In the genomic region with DNA sequence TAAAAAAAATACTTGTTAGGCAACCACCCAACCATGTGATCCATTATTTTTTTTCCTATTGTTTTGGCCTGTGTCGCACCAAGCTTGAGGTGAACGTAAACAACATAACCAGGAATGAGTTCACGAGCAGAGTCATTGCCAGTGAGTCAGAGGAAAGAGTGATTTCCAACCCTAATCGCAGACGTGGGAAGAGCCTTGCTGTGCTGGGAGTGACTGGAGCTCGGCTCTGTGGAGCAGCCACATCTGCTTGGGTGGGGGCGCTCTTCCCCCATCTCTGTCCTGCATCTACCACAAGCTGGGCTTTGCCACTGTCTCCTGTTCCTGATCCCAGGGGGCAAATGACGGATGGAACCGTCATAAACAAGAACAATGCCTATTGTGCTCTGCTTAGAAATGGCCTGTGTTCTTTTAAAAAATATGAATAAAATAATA, we compare ENCODE assay signal across 13 cellular contexts.
A peak's percentile ranks its signal among the peaks of the same experiment; 100 is the strongest.
DNase-seq lines count a peak whose midpoint lies in the region; ATAC-seq and TF ChIP-seq lines count a peak whose summit lies in the region.
"Had no signal": no experiment of that assay in that cellular context is flagged by ENCODE, and none has a peak within 500 bp of the region (broad histone marks: within the 10 kb centered on the region; RNA-seq: fewer than 3 reads in every experiment).

No MANE protein-coding gene starts in this region.

- no peak overlapping the region for H3K56ac ChIP-seq in IMR-90 (ENCODE audit: extremely low read depth, insufficient read depth, low read length)

- no peak overlapping the region for H3K27ac Mint-ChIP-seq in stimulated activated naive CD8-positive, alpha-beta T cell treated with anti-CD3 and anti-CD28 coated beads, Interleukin-15, amount 100 ng/mL, for 72 hours

- no peak overlapping the region; the same call in 1 of the 2 replicates for H3K14ac ChIP-seq in IMR-90 (replicated peaks; ENCODE audit: low read depth, low read length)

- peak; percentile 72 for TF ChIP-seq RAD21 in IMR-90 (IDR thresholded peaks at IDR 0.05; ENCODE audit: low read length)

- no peak overlapping the region for H2BK20ac ChIP-seq in IMR-90 (ENCODE audit: low read depth, low read length)

- POLR2A ChIA-PET in IMR-90 (lab: Charles Lee; ENCODE audit: unreplicated experiment), result no interaction called here

- peak overlapping the region in 1 of 2 experiments; percentile 42; a peak in 1 of 4 replicates for H4K8ac ChIP-seq in IMR-90 (ENCODE audit: low read depth in 2 of 2, low read length in 2 of 2)

- BruUV-seq in IMR-90 (replicated peaks; lab: Mats Ljungman, UMichigan), result no TSS peak

- ATAC-seq in IMR-90 (ENCODE audit: low read depth), result peak; percentile 97
- ATAC-seq in stimulated activated naive CD8-positive, alpha-beta T cell treated with anti-CD3 and anti-CD28 coated beads, Interleukin-15, amount 100 ng/mL, for 72 hours, result no peak
- no peak for ATAC-seq in GM18502 (IDR thresholded peaks at IDR 0.05; ENCODE audit: poor library complexity, unreplicated experiment)

- peaks cover 5% of the 10 kb centered on the region for H3K4me1 ChIP-seq in IMR-90 (ENCODE audit: control insufficient read depth, insufficient read depth, low read length)
- H3K4me1 ChIP-seq: psoas muscle had no signal

- no peaks in the 10 kb centered on the region for H3K27me3 ChIP-seq in IMR-90 (ENCODE audit: control insufficient read depth, insufficient read depth, low read length)

- 0 out of 2 replicates have a peak overlapping the region, but pooled peaks have one; percentile 13 for H3K4me2 ChIP-seq in IMR-90 (ENCODE audit: low read depth, low read length)

- peak overlapping the region; percentile 22; the same call in 1 of the 2 replicates for H4K91ac ChIP-seq in IMR-90 (ENCODE audit: insufficient read depth, low read depth, low read length)

- H2AK9ac ChIP-seq in IMR-90 (replicated peaks; ENCODE audit: low read depth, low read length, poor library complexity), result no peak overlapping the region

- WGBS in IMR-90 (ENCODE audit: extremely low coverage in 2 of 2, insufficient read length in 1 of 2), 2 experiments, result 0% methylated on average over 3 of the region's 9 CpGs; no CpG with 5 or more reads in 1 of the 2 experiments

- CTCF ChIA-PET in IMR-90 (lab: Yijun Ruan, JAX), result interaction anchor here (0.5 to 1.6 kb wide), 15 partner anchors 15 to 225 kb away, joined by 3 to 8 read pairs (median 4); a partner anchor contains a TSS

- no peak overlapping the region for H2BK15ac ChIP-seq in IMR-90 (ENCODE audit: low read depth, low read length)

- peak overlapping the region; percentile 59 for H2BK5ac ChIP-seq in IMR-90 (ENCODE audit: low read depth, low read length, poor library complexity, severe bottlenecking)

- H3K18ac ChIP-seq in IMR-90 (ENCODE audit: low read depth, low read length), result peak overlapping the region; percentile 43; the same call in 1 of the 2 replicates

- no peaks in the 10 kb centered on the region for H3K36me3 ChIP-seq in IMR-90 (ENCODE audit: control insufficient read depth, insufficient read depth, low read length)

- no peak overlapping the region for H3K4me3 Mint-ChIP-seq in stimulated activated naive CD8-positive, alpha-beta T cell treated with anti-CD3 and anti-CD28 coated beads, Interleukin-15, amount 100 ng/mL, for 72 hours

- 0 out of 2 replicates have a peak, but pooled peaks cover 3% of the 10 kb centered on the region for H4K20me1 ChIP-seq in IMR-90 (ENCODE audit: insufficient read depth, low read length)

- TF ChIP-seq CTCF in AG09319 (IDR thresholded peaks at IDR 0.05; ENCODE audit: low read depth, low read length) (peak; percentile 36), IMR-90 (conservative IDR thresholded peaks at IDR 0.05; ENCODE audit: low read depth, low read length) (peak; percentile 59)

- no peaks in the 10 kb centered on the region for H3K4me1 Mint-ChIP-seq in stimulated activated naive CD8-positive, alpha-beta T cell treated with anti-CD3 and anti-CD28 coated beads, Interleukin-15, amount 100 ng/mL, for 72 hours

- H3K27ac ChIP-seq in IMR-90 (ENCODE audit: insufficient read depth, low read length) (0 out of 2 replicates have a peak overlapping the region, but pooled peaks have one; percentile 41), caudate nucleus (ENCODE audit: low read depth, low read length) (peak overlapping the region; percentile 46)
- H3K27ac ChIP-seq: psoas muscle had no signal

- dilution Hi-C loops in IMR-90 (cut with HindIII; ENCODE audit: low sequenced_read_pairs, unreplicated experiment), result no loop called here

- H2AK5ac ChIP-seq in IMR-90 (ENCODE audit: low read depth, low read length), result no peak overlapping the region

- no peak overlapping the region for H3K4me3 ChIP-seq in IMR-90 (ENCODE audit: insufficient read depth, low read depth, low read length)
- H3K4me3 ChIP-seq: psoas muscle had no signal

- peaks cover 11% of the 10 kb centered on the region for H3K9me1 ChIP-seq in IMR-90 (ENCODE audit: insufficient read depth, low read length)

- no peak overlapping the region for H4K5ac ChIP-seq in IMR-90 (ENCODE audit: low read depth, low read length)

- TF ChIP-seq POLR2A in IMR-90 (IDR thresholded peaks at IDR 0.05; ENCODE audit: low read depth, low read length), result no peak

- intact Hi-C loops in IMR-90 (cut with micrococcal nuclease), result loop anchor here (5.0 to 10.0 kb wide), 3 partner anchors 166 to 204 kb away; no protein-coding TSS in a partner anchor

- no peak overlapping the region for H3K9ac ChIP-seq in IMR-90 (ENCODE audit: low read depth, low read length)

- no peaks in the 10 kb centered on the region for H3K9me3 ChIP-seq in IMR-90 (ENCODE audit: control insufficient read depth, insufficient read depth, low read length)
- H3K9me3 ChIP-seq: psoas muscle had no signal

- peak overlapping the region; percentile 43; the same call in 1 of the 2 replicates for H2BK120ac ChIP-seq in IMR-90 (ENCODE audit: low read depth, low read length)

- H3K23ac ChIP-seq in IMR-90 (ENCODE audit: low read depth, low read length), result no peak overlapping the region

- H2AFZ ChIP-seq in IMR-90 (replicated peaks; ENCODE audit: low read length, poor library complexity), result peak overlapping the region; percentile 69

- H3K27me3 Mint-ChIP-seq in stimulated activated naive CD8-positive, alpha-beta T cell treated with anti-CD3 and anti-CD28 coated beads, Interleukin-15, amount 100 ng/mL, for 72 hours, result no peaks in the 10 kb centered on the region

- DNase-seq in AG09319 (ENCODE audit: extremely low read depth, low read depth), result peak; percentile 71
- DNase-seq in IMR-90, result peak; percentile 98
- peak in 52 of 61 donors; percentile 17 to 90 (median 69) for DNase-seq in caudate nucleus (lab: John Stamatoyannopoulos, UW)
- DNase-seq in lung microvascular endothelial cell (ENCODE audit: low read depth in 2 of 2), result peak; percentile 10 to 28
- DNase-seq in CD1c-positive myeloid dendritic cell (ENCODE audit: extremely low spot score), result no peak
- no peak for DNase-seq in stimulated activated naive CD8-positive, alpha-beta T cell treated with anti-CD3 and anti-CD28 coated beads, Interleukin-15, amount 100 ng/mL, for 72 hours
- DNase-seq in AML-193 (lab: John Stamatoyannopoulos, UW), result no peak
- DNase-seq: cerebellar nuclear complex, DMS 273 treated with DMSO at 0.1 percent for 48 hours, NCI-H2171 treated with DMSO at 0.1 percent for 48 hours, psoas muscle, SW 1271 had no signal

- H3K79me1 ChIP-seq in IMR-90 (ENCODE audit: low read depth in 1 of 2, low read length in 2 of 2), result peaks cover 17 to 22% of the 10 kb centered on the region in 2 experiments

- in situ Hi-C loops in IMR-90 (cut with MboI; ENCODE audit: low sequenced_read_pairs), result no loop called here

- peak overlapping the region; percentile 18 for H3K4ac ChIP-seq in IMR-90 (ENCODE audit: low read depth, low read length)

- H3K9me3 Mint-ChIP-seq in stimulated activated naive CD8-positive, alpha-beta T cell treated with anti-CD3 and anti-CD28 coated beads, Interleukin-15, amount 100 ng/mL, for 72 hours, result peaks cover 0 to 4% of the 10 kb centered on the region in 2 donors

TF ChIP-seq in IMR-90, 13 proteins besides CTCF, POLR2A, EP300 and RAD21:
- TF ChIP-seq CEBPB (IDR thresholded peaks at IDR 0.05; ENCODE audit: low read depth, low read length), result peak; percentile 76
- 0 out of 2 replicates have a peak, but pooled peaks have one; percentile 30 for TF ChIP-seq MAFK (IDR thresholded peaks at IDR 0.05; ENCODE audit: low read depth, low read length)
- TF ChIP-seq, protein P1, sequence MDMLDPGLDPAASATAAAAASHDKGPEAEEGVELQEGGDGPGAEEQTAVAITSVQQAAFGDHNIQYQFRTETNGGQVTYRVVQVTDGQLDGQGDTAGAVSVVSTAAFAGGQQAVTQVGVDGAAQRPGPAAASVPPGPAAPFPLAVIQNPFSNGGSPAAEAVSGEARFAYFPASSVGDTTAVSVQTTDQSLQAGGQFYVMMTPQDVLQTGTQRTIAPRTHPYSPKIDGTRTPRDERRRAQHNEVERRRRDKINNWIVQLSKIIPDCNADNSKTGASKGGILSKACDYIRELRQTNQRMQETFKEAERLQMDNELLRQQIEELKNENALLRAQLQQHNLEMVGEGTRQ (IDR thresholded peaks at IDR 0.05; ENCODE audit: low read depth, low read length), result peak; percentile 76
- TF ChIP-seq, protein P2, sequence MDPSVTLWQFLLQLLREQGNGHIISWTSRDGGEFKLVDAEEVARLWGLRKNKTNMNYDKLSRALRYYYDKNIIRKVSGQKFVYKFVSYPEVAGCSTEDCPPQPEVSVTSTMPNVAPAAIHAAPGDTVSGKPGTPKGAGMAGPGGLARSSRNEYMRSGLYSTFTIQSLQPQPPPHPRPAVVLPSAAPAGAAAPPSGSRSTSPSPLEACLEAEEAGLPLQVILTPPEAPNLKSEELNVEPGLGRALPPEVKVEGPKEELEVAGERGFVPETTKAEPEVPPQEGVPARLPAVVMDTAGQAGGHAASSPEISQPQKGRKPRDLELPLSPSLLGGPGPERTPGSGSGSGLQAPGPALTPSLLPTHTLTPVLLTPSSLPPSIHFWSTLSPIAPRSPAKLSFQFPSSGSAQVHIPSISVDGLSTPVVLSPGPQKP (IDR thresholded peaks at IDR 0.05; ENCODE audit: borderline replicate concordance, low read depth, low read length), result no peak
- peak; percentile 78 for TF ChIP-seq MAZ (IDR thresholded peaks at IDR 0.05; ENCODE audit: borderline replicate concordance, low read depth, low read length)
- TF ChIP-seq RCOR1 (IDR thresholded peaks at IDR 0.05; ENCODE audit: insufficient replicate concordance, low read length), result peak; percentile 40
- peak; percentile 57 for TF ChIP-seq SMC3 (IDR thresholded peaks at IDR 0.05; ENCODE audit: low read depth, low read length)
- no peak for TF ChIP-seq CHD1 (IDR thresholded peaks at IDR 0.05; ENCODE audit: low read depth, low read length)
- no peak for TF ChIP-seq RFX5 (IDR thresholded peaks at IDR 0.05; ENCODE audit: low read depth, low read length)
- TF ChIP-seq MXI1 (IDR thresholded peaks at IDR 0.05; ENCODE audit: borderline replicate concordance, low read depth, low read length), result no peak
- TF ChIP-seq BHLHE40 (IDR thresholded peaks at IDR 0.05; ENCODE audit: low read depth, low read length), result peak; percentile 67; the same call in 1 of the 2 replicates
- TF ChIP-seq FOS (IDR thresholded peaks at IDR 0.05; ENCODE audit: low read depth, low read length), result peak; percentile 97
- TF ChIP-seq NFE2L2 (IDR thresholded peaks at IDR 0.05; ENCODE audit: low read depth, low read length), result peak; percentile 75
TF ChIP-seq in IMR-90: peak in this region for 9.

Comparison
In these comparisons a context has a peak if more than half of its experiments do, and no peak if none do; other contexts are left out.
1. DNase-seq: peak in AG09319 (single experiment), IMR-90 (single experiment), caudate nucleus (52 of 61) and lung microvascular endothelial cell (2 of 2); none in CD1c-positive myeloid dendritic cell (single experiment), stimulated activated naive CD8-positive, alpha-beta T cell treated with anti-CD3 and anti-CD28 coated beads, Interleukin-15, amount 100 ng/mL, for 72 hours (0 of 2) and AML-193 (0 of 2).